ENCODE assay signal across 1 cellular context in the genomic region with DNA sequence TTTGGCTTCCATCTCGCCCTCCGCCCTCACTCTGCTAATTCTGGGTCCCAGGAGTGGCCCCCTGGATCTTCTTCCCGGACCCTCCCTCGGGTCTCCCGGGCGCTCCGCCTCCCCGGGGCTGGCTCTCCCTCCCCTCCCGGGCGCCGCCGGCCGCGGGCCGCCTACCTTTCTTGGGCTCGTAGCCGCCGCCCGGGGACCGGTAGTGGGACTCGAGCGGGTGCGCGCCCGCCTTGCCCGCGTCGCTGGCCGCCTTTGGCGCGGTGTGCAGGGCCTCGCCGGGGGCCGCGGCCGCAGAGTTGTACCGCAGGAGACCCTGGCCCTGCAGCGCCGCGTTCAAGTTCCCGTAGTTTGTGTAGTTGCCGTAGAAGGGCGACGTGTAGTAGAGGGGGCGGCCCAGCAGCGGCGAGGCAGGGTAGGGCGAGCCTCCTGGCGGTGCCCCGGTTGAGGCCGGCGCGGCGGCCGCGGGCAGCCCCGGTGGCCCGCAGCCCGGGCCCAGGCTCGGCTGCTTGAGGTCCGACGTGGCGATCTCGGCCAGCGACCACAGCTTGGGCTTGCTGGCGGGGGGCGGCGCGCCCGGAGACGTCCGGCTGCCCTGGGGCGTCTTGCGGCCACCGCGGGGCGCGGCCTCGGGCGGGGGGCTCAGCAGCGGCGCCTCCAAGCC.
TF ChIP-seq lines count a peak whose summit lies in the region.

No MANE protein-coding gene starts in this region.

TF ChIP-seq in H1, 55 proteins besides CTCF, POLR2A, EP300 and RAD21:
- TF ChIP-seq BRCA1 (IDR thresholded peaks at IDR 0.05; ENCODE audit: low read depth, low read length) (no peak), JUN (IDR thresholded peaks at IDR 0.05; ENCODE audit: low read depth, low read length) (no peak), GABPA (IDR thresholded peaks at IDR 0.05; ENCODE audit: borderline replicate concordance, insufficient read depth, low read length) (no peak), GTF2F1 (IDR thresholded peaks at IDR 0.05; ENCODE audit: borderline replicate concordance, low read depth, low read length) (no peak), SP4 (IDR thresholded peaks at IDR 0.05; ENCODE audit: low read length) (no peak), YY1 (IDR thresholded peaks at IDR 0.05; ENCODE audit: low read depth, low read length) (no peak), SIX5 (IDR thresholded peaks at IDR 0.05; ENCODE audit: low read depth, low read length) (no peak), RNF2 (IDR thresholded peaks at IDR 0.05; ENCODE audit: borderline replicate concordance, low read depth, low read length, missing control alignments, poor library complexity, severe bottlenecking) (no peak), MAX (IDR thresholded peaks at IDR 0.05) (no peak), JUND (IDR thresholded peaks at IDR 0.05; ENCODE audit: low read length) (no peak), CTBP2 (IDR thresholded peaks at IDR 0.05; ENCODE audit: borderline replicate concordance, insufficient read depth, insufficient read length, low read length) (no peak), HDAC2 (IDR thresholded peaks at IDR 0.05; ENCODE audit: borderline replicate concordance in 1 of 2, low read depth in 2 of 2, low read length in 2 of 2) (no peak), NANOG (IDR thresholded peaks at IDR 0.05; ENCODE audit: insufficient read depth, low read depth, low read length, poor library complexity, severe bottlenecking) (no peak), RBBP5 (IDR thresholded peaks at IDR 0.05; ENCODE audit: borderline replicate concordance, low read depth, low read length) (no peak), CHD7 (IDR thresholded peaks at IDR 0.05; ENCODE audit: insufficient replicate concordance, low read length) (no peak), SAP30 (IDR thresholded peaks at IDR 0.05; ENCODE audit: insufficient read depth, insufficient replicate concordance, low read length) (no peak), TAF7 (optimal IDR thresholded peaks at IDR 0.05; ENCODE audit: borderline replicate concordance, low read depth, low read length) (no peak), KDM5A (IDR thresholded peaks at IDR 0.05; ENCODE audit: low read length) (no peak)
- TF ChIP-seq, protein P1, sequence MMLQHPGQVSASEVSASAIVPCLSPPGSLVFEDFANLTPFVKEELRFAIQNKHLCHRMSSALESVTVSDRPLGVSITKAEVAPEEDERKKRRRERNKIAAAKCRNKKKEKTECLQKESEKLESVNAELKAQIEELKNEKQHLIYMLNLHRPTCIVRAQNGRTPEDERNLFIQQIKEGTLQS (IDR thresholded peaks at IDR 0.05; ENCODE audit: insufficient read depth, low read depth, low read length) = no peak
